ENCODE assay signal across 8 cellular contexts in the genomic region with DNA sequence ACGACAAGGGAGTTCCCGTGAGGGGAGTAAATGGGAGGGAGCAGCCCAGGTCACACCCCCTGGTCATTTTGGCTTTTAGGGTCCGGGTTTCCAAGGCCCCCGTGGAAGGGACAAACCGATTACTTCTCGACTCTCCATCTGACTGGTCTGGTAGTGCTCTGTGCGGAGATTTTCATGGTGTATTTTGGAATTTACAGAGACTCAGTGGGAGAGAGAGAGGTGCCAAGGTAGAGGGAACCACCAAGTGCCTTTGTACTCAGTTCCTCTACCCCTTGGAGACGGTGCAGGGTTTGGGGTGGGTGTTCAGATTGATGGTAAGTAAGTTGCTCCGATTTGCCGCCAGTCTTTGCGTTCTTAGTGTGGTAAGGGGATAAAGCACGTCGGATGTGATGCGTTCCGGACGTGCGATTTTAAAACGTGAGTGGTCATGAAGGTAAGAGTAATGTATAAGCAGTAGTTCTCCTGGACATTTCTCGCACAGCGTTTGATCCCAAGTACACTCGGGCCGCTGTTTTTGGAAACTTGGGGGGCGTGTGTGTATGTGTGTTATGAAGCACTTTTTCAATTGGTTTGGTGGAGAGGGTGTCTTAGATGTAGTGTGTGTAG. TPM values are rescaled to one million over a fixed set of nuclear protein-coding genes. Genes with fewer than 3 reads are reported as not detected.
DNase-seq lines count a peak whose midpoint lies in the region; ATAC-seq and TF ChIP-seq lines count a peak whose summit lies in the region.

No MANE protein-coding gene starts in this region.

- H3K27me3 Mint-ChIP-seq in immature natural killer cell (ENCODE audit: low read depth in 3 of 3) = peaks cover 12 to 21% (median 15%) of the 10 kb centered on the region in 3 donors

- H3K4me1 Mint-ChIP-seq in immature natural killer cell = peaks cover 53 to 64% of the 10 kb centered on the region in 2 donors

- H3K36me3 Mint-ChIP-seq in immature natural killer cell = no peaks in the 10 kb centered on the region

- intact Hi-C loops in Right ventricle myocardium inferior (cut with DNase I) (loop anchor here (5.0 to 10.0 kb wide), 3 partner anchors 66 to 1491 kb away; partner anchors contain the start of genes PRDX6 and RC3H1), left ventricle myocardium superior (cut with micrococcal nuclease) (no loop called here)

- peak overlapping the region; percentile 82 for H3K9ac ChIP-seq in SK-N-MC (ENCODE audit: insufficient read length)

- ATAC-seq in Right ventricle myocardium inferior (peak; percentile 15), left ventricle myocardium superior (no peak), HG03439 (IDR thresholded peaks at IDR 0.05; ENCODE audit: unreplicated experiment) (peak; percentile 30)

- peak overlapping the region; percentile 95 to 100 (median 98) for H3K27ac Mint-ChIP-seq in immature natural killer cell

- no peak for DNase-seq in Right ventricle myocardium inferior (ENCODE audit: missing footprints)
- DNase-seq in left ventricle myocardium superior = no peak
- no peak for DNase-seq in SK-N-MC (ENCODE audit: low read depth, low spot score)
- DNase-seq in astrocyte of the spinal cord (ENCODE audit: low read depth, low spot score) = peak; percentile 45
- peak in 1 of 3 donors; percentile 60 for DNase-seq in immature natural killer cell
- peak; percentile 1 to 16 for DNase-seq in stimulated activated CD4-positive, alpha-beta T cell treated with anti-CD3 and anti-CD28 coated beads, Interleukin-1b, Interleukin-23, amount 100 ng/mL, for 4 hours (ENCODE audit: low read depth in 2 of 2)
- DNase-seq in GM19238 (ENCODE audit: insufficient read length, low spot score) = no peak

- no peak for TF ChIP-seq CTCF in astrocyte of the spinal cord (IDR thresholded peaks at IDR 0.05; ENCODE audit: low read depth, low read length)

- H3K36me3 ChIP-seq in SK-N-MC (ENCODE audit: insufficient read depth, low read length) = no peaks in the 10 kb centered on the region

- no peaks in the 10 kb centered on the region for H3K9me3 ChIP-seq in SK-N-MC (ENCODE audit: low read depth, low read length)

- H3K27ac ChIP-seq in SK-N-MC = peak overlapping the region; percentile 35

- H3K4me3 Mint-ChIP-seq in immature natural killer cell = peak overlapping the region; percentile 94 to 100 (median 98)

- H3K4me3 ChIP-seq in SK-N-MC (peak overlapping the region; percentile 96), astrocyte of the spinal cord (ENCODE audit: low read depth, low read length) (peak overlapping the region; percentile 89)

- in situ Hi-C loops in astrocyte of the spinal cord (cut with HindIII; ENCODE audit: low sequenced_read_pairs) = no loop called here

- no peaks in the 10 kb centered on the region for H3K9me3 Mint-ChIP-seq in immature natural killer cell

RNA-seq across cellular contexts. Expression of gene SUCO, which starts 0.7 kb away (rescaled TPM):
- 17.9 TPM for total RNA-seq in Right ventricle myocardium inferior
- total RNA-seq in left ventricle myocardium superior = 19.1 TPM
- polyA plus RNA-seq in immature natural killer cell = 10 to 100 TPM in 1 of 3 donors, 1 to 10 TPM in 2; 7.8 to 14.0 (median 8.2) TPM

Comparison
In these comparisons a context has a peak if more than half of its experiments do, and no peak if none do; other contexts are left out.
1. DNase-seq: peak in astrocyte of the spinal cord (single experiment) and stimulated activated CD4-positive, alpha-beta T cell treated with anti-CD3 and anti-CD28 coated beads, Interleukin-1b, Interleukin-23, amount 100 ng/mL, for 4 hours (2 of 2); none in Right ventricle myocardium inferior (single experiment), left ventricle myocardium superior (single experiment), SK-N-MC (single experiment) and GM19238 (single experiment).